ENCODE assay signal across 8 cellular contexts in the genomic region with DNA sequence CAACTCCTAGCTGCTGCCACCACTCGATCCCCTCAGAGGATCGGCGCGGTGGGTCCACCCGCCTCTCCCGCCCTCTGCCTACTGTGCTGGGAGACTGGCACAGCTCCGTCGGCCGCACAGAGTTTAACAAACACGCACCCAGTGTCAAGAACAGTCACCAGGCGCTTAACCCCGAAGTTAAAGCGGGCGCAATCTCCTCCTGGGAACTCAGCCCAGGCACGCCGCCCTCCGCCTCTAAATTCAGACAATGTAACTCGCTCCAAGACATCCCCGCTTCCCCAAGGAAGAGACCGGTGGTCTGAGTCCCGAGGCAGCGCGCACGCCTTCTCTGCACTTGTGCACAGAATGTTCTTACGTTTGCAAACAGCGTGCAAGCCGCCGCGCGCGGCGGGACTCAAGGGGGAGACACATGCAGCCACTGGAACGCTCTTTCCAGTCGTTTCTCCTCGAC. TPM values are rescaled to one million over a fixed set of nuclear protein-coding genes. Genes with fewer than 3 reads are reported as not detected.
A peak's percentile ranks its signal among the peaks of the same experiment; 100 is the strongest.
DNase-seq lines count a peak whose midpoint lies in the region; ATAC-seq and TF ChIP-seq lines count a peak whose summit lies in the region.

No MANE protein-coding gene starts in this region.

- H3K9me3 Mint-ChIP-seq in activated T-helper 2 cell treated with anti-CD3 and anti-CD28 coated beads, Interferon-gamma antibody, Interleukin-2, Interleukin-4, amounts not matched to agents 10 μg/mL and 5 μg/mL and 100 μg/mL, durations not matched to agents 14 hours and 24 hours and 36 hours, result no peaks in the 10 kb centered on the region

- peaks cover 20% of the 10 kb centered on the region for H3K27me3 Mint-ChIP-seq in activated T-helper 2 cell treated with anti-CD3 and anti-CD28 coated beads, Interferon-gamma antibody, Interleukin-2, Interleukin-4, amounts not matched to agents 10 μg/mL and 5 μg/mL and 100 μg/mL, durations not matched to agents 14 hours and 24 hours and 36 hours (ENCODE audit: low read depth)

- peaks cover 52% of the 10 kb centered on the region for H3K4me1 Mint-ChIP-seq in activated T-helper 2 cell treated with anti-CD3 and anti-CD28 coated beads, Interferon-gamma antibody, Interleukin-2, Interleukin-4, amounts not matched to agents 10 μg/mL and 5 μg/mL and 100 μg/mL, durations not matched to agents 14 hours and 24 hours and 36 hours (ENCODE audit: low read depth)

- H3K27ac Mint-ChIP-seq in activated T-helper 2 cell treated with anti-CD3 and anti-CD28 coated beads, Interferon-gamma antibody, Interleukin-2, Interleukin-4, amounts not matched to agents 10 μg/mL and 5 μg/mL and 100 μg/mL, durations not matched to agents 14 hours and 24 hours and 36 hours, result peak overlapping the region; percentile 96

- peak overlapping the region; percentile 97 for H3K4me3 Mint-ChIP-seq in activated T-helper 2 cell treated with anti-CD3 and anti-CD28 coated beads, Interferon-gamma antibody, Interleukin-2, Interleukin-4, amounts not matched to agents 10 μg/mL and 5 μg/mL and 100 μg/mL, durations not matched to agents 14 hours and 24 hours and 36 hours (ENCODE audit: low read depth)

- DNase-seq in NCI-H1417 (lab: John Stamatoyannopoulos, UW), result peak; percentile 52 to 88 (median 83)
- no peak for DNase-seq in NCI-H1417 treated with DMSO at 0.1 percent for 48 hours (lab: John Stamatoyannopoulos, UW)
- peak; percentile 25 for DNase-seq in NCI-H524 treated with DMSO at 0.1 percent for 48 hours (lab: John Stamatoyannopoulos, UW)
- peak; percentile 41 for DNase-seq in activated T-helper 2 cell treated with anti-CD3 and anti-CD28 coated beads, Interferon-gamma antibody, Interleukin-2, Interleukin-4, amounts not matched to agents 10 μg/mL and 5 μg/mL and 100 μg/mL, durations not matched to agents 14 hours and 24 hours and 36 hours (ENCODE audit: low spot score)
- peak; percentile 42 for DNase-seq in germinal center (ENCODE audit: low spot score)
- DNase-seq in omental fat pad (ENCODE audit: low spot score), result no peak

- intact Hi-C loops in activated T-helper 2 cell treated with anti-CD3 and anti-CD28 coated beads, Interferon-gamma antibody, Interleukin-2, Interleukin-4, amounts not matched to agents 10 μg/mL and 5 μg/mL and 100 μg/mL, durations not matched to agents 14 hours and 24 hours and 36 hours (cut with micrococcal nuclease), result loop anchor here (2.0 to 10.0 kb wide), 5 partner anchors 105 to 1200 kb away; partner anchors contain the start of genes CCNT2, MCM6, RAB3GAP1 and UBXN4

- peak; percentile 21 for ATAC-seq in HG02938 (IDR thresholded peaks at IDR 0.05; ENCODE audit: unreplicated experiment)
- ATAC-seq in omental fat pad (ENCODE audit: low FRiP score), result peak; percentile 18
- no peak for ATAC-seq in GM18519 (IDR thresholded peaks at IDR 0.05; ENCODE audit: low FRiP score, unreplicated experiment)

- H3K36me3 Mint-ChIP-seq in activated T-helper 2 cell treated with anti-CD3 and anti-CD28 coated beads, Interferon-gamma antibody, Interleukin-2, Interleukin-4, amounts not matched to agents 10 μg/mL and 5 μg/mL and 100 μg/mL, durations not matched to agents 14 hours and 24 hours and 36 hours (ENCODE audit: low read depth), result peaks cover 46% of the 10 kb centered on the region

- no peak for TF ChIP-seq CTCF in omental fat pad (IDR thresholded peaks at IDR 0.05)

RNA-seq across cellular contexts. Expression of gene CXCR4, which starts 0.5 kb away (rescaled TPM):
- 140 and 144 TPM in 2 replicates for total RNA-seq in activated T-helper 2 cell treated with anti-CD3 and anti-CD28 coated beads, Interferon-gamma antibody, Interleukin-2, Interleukin-4, amounts not matched to agents 10 μg/mL and 5 μg/mL and 100 μg/mL, durations not matched to agents 14 hours and 24 hours and 36 hours
- total RNA-seq in omental fat pad, result 10 to 100 TPM; 29.6 to 61.1 (median 37.8) TPM

Comparison
In these comparisons a context has a peak if more than half of its experiments do, and no peak if none do; other contexts are left out.
1. DNase-seq: peak in NCI-H1417 (3 of 3), NCI-H524 treated with DMSO at 0.1 percent for 48 hours (single experiment), activated T-helper 2 cell treated with anti-CD3 and anti-CD28 coated beads, Interferon-gamma antibody, Interleukin-2, Interleukin-4, amounts not matched to agents 10 μg/mL and 5 μg/mL and 100 μg/mL, durations not matched to agents 14 hours and 24 hours and 36 hours (single experiment) and germinal center (single experiment); none in NCI-H1417 treated with DMSO at 0.1 percent for 48 hours (single experiment) and omental fat pad (single experiment).